ENCODE assay signal across 9 cellular contexts in the genomic region with DNA sequence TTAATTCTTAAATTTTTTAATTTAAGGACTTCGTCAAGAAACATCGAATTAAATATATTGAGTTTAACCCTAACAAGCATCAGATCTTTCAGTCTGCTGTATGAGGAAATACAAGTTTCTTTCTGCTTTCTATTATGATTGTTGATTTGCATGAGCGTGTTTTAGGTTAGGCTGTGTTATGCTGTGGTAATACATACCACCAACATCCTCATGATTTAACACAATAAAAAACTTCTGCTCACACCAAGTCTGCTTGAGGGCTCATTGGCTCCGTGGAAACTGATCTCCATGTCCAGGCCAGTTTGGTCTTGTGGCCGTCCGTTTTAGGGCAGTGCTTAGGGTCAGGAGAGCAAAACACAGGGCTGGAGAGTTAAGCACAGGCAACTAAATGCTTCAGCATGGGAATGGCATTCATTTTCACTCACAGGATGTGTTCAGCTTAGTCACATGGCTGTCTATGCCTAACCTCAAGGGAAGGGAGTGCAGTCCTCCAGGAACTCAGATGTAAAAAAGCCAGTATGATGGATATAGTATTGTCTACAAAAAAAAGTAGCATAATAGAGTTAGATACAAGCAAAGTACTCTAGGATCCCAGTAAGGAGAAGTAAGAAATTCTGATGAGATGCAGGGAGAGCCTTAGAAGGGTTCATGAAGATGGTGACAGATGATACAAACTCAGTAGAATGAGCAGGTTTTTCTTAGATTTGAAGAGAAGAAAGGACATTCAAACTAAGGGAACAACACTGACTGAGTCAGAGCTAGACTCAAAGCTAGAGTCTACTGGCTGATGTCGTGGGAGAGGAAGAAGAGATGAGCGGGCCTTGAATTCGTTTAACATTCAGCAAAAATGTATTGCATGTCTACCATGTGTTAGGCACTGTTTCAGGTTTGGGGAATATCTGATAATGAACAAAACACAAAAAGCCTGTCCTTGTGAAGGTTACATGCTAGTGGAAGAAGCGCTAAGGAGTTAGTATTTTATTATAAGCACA. TPM values are rescaled to one million over a fixed set of nuclear protein-coding genes. Genes with fewer than 3 reads are reported as not detected.
DNase-seq lines count a peak whose midpoint lies in the region; ATAC-seq and TF ChIP-seq lines count a peak whose summit lies in the region.
"Had no signal": no experiment of that assay in that cellular context is flagged by ENCODE, and none has a peak within 500 bp of the region (broad histone marks: within the 10 kb centered on the region; RNA-seq: fewer than 3 reads in every experiment).

No MANE protein-coding gene starts in this region.

- no peak for TF ChIP-seq CTCF in tibial nerve (IDR thresholded peaks at IDR 0.05)

- no peak overlapping the region for H3K4me3 ChIP-seq in tibial nerve

- peak in 1 of 2 donors; percentile 28 for DNase-seq in activated T-cell treated with anti-CD3 and anti-CD28 coated beads, Interleukin-2, amount 50 U/mL, for 72 hours
- DNase-seq in activated T-cell treated with anti-CD3 and anti-CD28 coated beads, Interleukin-2, amount 50 U/mL, for 48 hours: no peak
- DNase-seq in left ventricle myocardium superior (no peak), superior temporal gyrus (ENCODE audit: extremely low spot score) (peak; percentile 32), SKM-1 treated with dmso at 0.1 percent for 144 hours (lab: John Stamatoyannopoulos, UW; ENCODE audit: unreplicated experiment) (no peak), tibial nerve (ENCODE audit: low spot score in 2 of 2) (no peak)
- no peak for DNase-seq in activated effector memory CD4-positive, alpha-beta T cell treated with Interleukin-2 at 50 U/mL for 16 hours
- DNase-seq: small intestine had no signal

- peaks cover 0 to 81% (median 35%) of the 10 kb centered on the region in 4 donors for H3K4me1 ChIP-seq in tibial nerve

- peak overlapping the region; percentile 95 for H3K27ac Mint-ChIP-seq in activated T-cell treated with anti-CD3 and anti-CD28 coated beads, Interleukin-2, amount 50 U/mL, for 72 hours
- H3K27ac Mint-ChIP-seq in activated T-helper 17 cell treated with anti-CD3 and anti-CD28 coated beads, Interleukin-2, amount 50 U/mL, for 72 hours: peak overlapping the region; percentile 72

- peaks cover 0 to 17% (median 9%) of the 10 kb centered on the region in 3 donors for H3K36me3 ChIP-seq in tibial nerve

- H3K4me3 Mint-ChIP-seq in activated T-cell treated with anti-CD3 and anti-CD28 coated beads, Interleukin-2, amount 50 U/mL, for 72 hours: peak overlapping the region; percentile 35 to 82
- peak overlapping the region; percentile 53 for H3K4me3 Mint-ChIP-seq in activated T-helper 17 cell treated with anti-CD3 and anti-CD28 coated beads, Interleukin-2, amount 50 U/mL, for 72 hours

- 55 to 57% methylated on average over 10 of the region's 10 CpGs for WGBS in tibial nerve, 2 donors

- intact Hi-C loops in left ventricle myocardium superior (cut with micrococcal nuclease): no loop called here

- TF ChIP-seq POLR2A in tibial nerve (IDR thresholded peaks at IDR 0.05): no peak

- H3K27me3 Mint-ChIP-seq in activated T-cell treated with anti-CD3 and anti-CD28 coated beads, Interleukin-2, amount 50 U/mL, for 72 hours (ENCODE audit: low read depth): no peaks in the 10 kb centered on the region
- no peaks in the 10 kb centered on the region for H3K27me3 Mint-ChIP-seq in activated T-helper 17 cell treated with anti-CD3 and anti-CD28 coated beads, Interleukin-2, amount 50 U/mL, for 72 hours

- peaks cover 74% of the 10 kb centered on the region for H3K4me1 Mint-ChIP-seq in activated T-cell treated with anti-CD3 and anti-CD28 coated beads, Interleukin-2, amount 50 U/mL, for 72 hours (ENCODE audit: low read depth)
- peaks cover 47% of the 10 kb centered on the region for H3K4me1 Mint-ChIP-seq in activated T-helper 17 cell treated with anti-CD3 and anti-CD28 coated beads, Interleukin-2, amount 50 U/mL, for 72 hours

- H3K36me3 Mint-ChIP-seq in activated T-cell treated with anti-CD3 and anti-CD28 coated beads, Interleukin-2, amount 50 U/mL, for 72 hours (ENCODE audit: insufficient read depth in 2 of 2): peaks cover 0 to 2% of the 10 kb centered on the region in 2 donors
- H3K36me3 Mint-ChIP-seq in activated T-helper 17 cell treated with anti-CD3 and anti-CD28 coated beads, Interleukin-2, amount 50 U/mL, for 72 hours (ENCODE audit: low read depth): peaks cover 15% of the 10 kb centered on the region

- H3K27me3 ChIP-seq in tibial nerve: no peaks in the 10 kb centered on the region

- no peaks in the 10 kb centered on the region for H3K9me3 Mint-ChIP-seq in activated T-cell treated with anti-CD3 and anti-CD28 coated beads, Interleukin-2, amount 50 U/mL, for 72 hours
- no peaks in the 10 kb centered on the region for H3K9me3 Mint-ChIP-seq in activated T-helper 17 cell treated with anti-CD3 and anti-CD28 coated beads, Interleukin-2, amount 50 U/mL, for 72 hours

- H3K9me3 ChIP-seq in tibial nerve: no peaks in the 10 kb centered on the region

- peak overlapping the region in 2 of 4 donors; percentile 12 to 30 for H3K27ac ChIP-seq in tibial nerve

- TF ChIP-seq EP300 in tibial nerve (IDR thresholded peaks at IDR 0.05): no peak

- peak; percentile 93 to 95 for ATAC-seq in activated T-cell treated with anti-CD3 and anti-CD28 coated beads, Interleukin-2, amount 50 U/mL, for 72 hours (replicated peaks in 1 of 2)
- ATAC-seq in activated T-helper 17 cell treated with anti-CD3 and anti-CD28 coated beads, Interleukin-2, amount 50 U/mL, for 72 hours (replicated peaks): peak; percentile 93
- ATAC-seq in left ventricle myocardium superior: peak; percentile 39

RNA-seq across cellular contexts. Expression of a gene that starts 16.3 kb away (rescaled TPM):
- 10 to 100 TPM; 80.6 to 95.5 TPM for total RNA-seq in activated T-cell treated with anti-CD3 and anti-CD28 coated beads, Interleukin-2, amount 50 U/mL, for 72 hours
- total RNA-seq in activated T-helper 17 cell treated with anti-CD3 and anti-CD28 coated beads, Interleukin-2, amount 50 U/mL, for 72 hours: 10 to 100 TPM; 61.2 to 80.8 TPM
- total RNA-seq in left ventricle myocardium superior: 127 TPM
- total RNA-seq in tibial nerve: 100 to 1,000 TPM; 109 to 143 (median 125) TPM

Comparison
In these comparisons a context has a peak if more than half of its experiments do, and no peak if none do; other contexts are left out.
1. ATAC-seq: peak in every context shown above with its lines; median percentile 94 in activated T-cell treated with anti-CD3 and anti-CD28 coated beads, Interleukin-2, amount 50 U/mL, for 72 hours; 93 in activated T-helper 17 cell treated with anti-CD3 and anti-CD28 coated beads, Interleukin-2, amount 50 U/mL, for 72 hours; 39 in left ventricle myocardium superior.